In the genomic region with DNA sequence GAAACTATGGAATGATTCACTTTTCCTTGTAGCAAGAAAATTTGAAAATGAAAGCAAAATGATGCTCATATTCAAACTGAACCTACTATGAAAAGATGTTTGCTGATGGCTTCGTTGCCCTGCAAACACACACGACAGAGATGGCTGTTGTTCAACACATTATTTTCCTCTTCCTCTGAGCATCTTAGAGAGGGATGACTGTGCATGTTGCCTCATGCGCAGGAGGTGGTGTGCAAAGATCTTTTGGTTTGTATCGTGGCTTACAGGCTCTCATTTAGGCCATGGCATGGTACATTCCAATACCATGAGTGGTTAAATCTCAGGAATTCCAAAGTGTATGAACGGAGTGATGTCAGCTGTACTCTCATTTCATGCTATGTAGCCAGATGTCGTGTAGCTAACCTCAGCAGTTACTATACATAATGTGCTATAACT, we compare ENCODE assay signal across 8 cellular contexts.
DNase-seq lines count a peak whose midpoint lies in the region; ATAC-seq and TF ChIP-seq lines count a peak whose summit lies in the region.

No MANE protein-coding gene starts in this region.

- ATAC-seq in lung (ENCODE audit: insufficient read depth, low FRiP score): peak; percentile 70

- WGBS in lung, 2 donors: 29 to 32% methylated on average over 6 of the region's 6 CpGs

- H3K27ac ChIP-seq in lung (ENCODE audit: low read depth in 1 of 2, low read length in 1 of 2) (no peak overlapping the region), uterus (peak overlapping the region; percentile 70 to 74)

- no peak for TF ChIP-seq POLR2A in uterus (IDR thresholded peaks at IDR 0.05)

- H3K9me3 Mint-ChIP-seq in glutamatergic neuron (ENCODE audit: unreplicated experiment): no peaks in the 10 kb centered on the region

- no peak for TF ChIP-seq CTCF in lung (IDR thresholded peaks at IDR 0.05; ENCODE audit: control extremely low read depth, extremely low read depth)
- TF ChIP-seq CTCF in uterus (IDR thresholded peaks at IDR 0.05): no peak
- no peak for TF ChIP-seq CTCF in glutamatergic neuron (IDR thresholded peaks at IDR 0.05; ENCODE audit: partially characterized antibody, unreplicated experiment)

- H3K27ac Mint-ChIP-seq in glutamatergic neuron (ENCODE audit: unreplicated experiment): no peak overlapping the region

- no peak overlapping the region for H3K4me3 Mint-ChIP-seq in glutamatergic neuron (ENCODE audit: unreplicated experiment)

- H3K4me1 ChIP-seq in lung (ENCODE audit: control insufficient read depth in 2 of 2, insufficient read depth in 2 of 2, low read length in 2 of 2): peaks cover 8 to 9% of the 10 kb centered on the region in 2 donors
- peaks cover 8 to 20% of the 10 kb centered on the region in 2 donors for H3K4me1 ChIP-seq in uterus

- no peak overlapping the region for H3K4me3 ChIP-seq in lung
- peak overlapping the region in 1 of 2 donors; percentile 6 for H3K4me3 ChIP-seq in uterus

- H3K27me3 ChIP-seq in lung (ENCODE audit: control insufficient read depth, insufficient read depth) (no peaks in the 10 kb centered on the region), uterus (no peaks in the 10 kb centered on the region)

- no peaks in the 10 kb centered on the region for H3K4me1 Mint-ChIP-seq in glutamatergic neuron (ENCODE audit: low read depth, unreplicated experiment)

- no peaks in the 10 kb centered on the region for H3K36me3 Mint-ChIP-seq in glutamatergic neuron (ENCODE audit: unreplicated experiment)

- peak; percentile 20 for DNase-seq in GDM1 (lab: John Stamatoyannopoulos, UW)
- DNase-seq in NCI-H460 (ENCODE audit: extremely low read depth, low read depth): peak; percentile 95
- peak; percentile 100 for DNase-seq in amniotic epithelial cell (ENCODE audit: low read depth)
- peak; percentile 47 for DNase-seq in lung (ENCODE audit: low spot score)
- peak; percentile 54 to 65 for DNase-seq in uterus
- no peak for DNase-seq in globus pallidus (ENCODE audit: low spot score)
- no peak for DNase-seq in glutamatergic neuron
- DNase-seq in mesenteric fat pad (ENCODE audit: low spot score): no peak

- no peaks in the 10 kb centered on the region for H3K36me3 ChIP-seq in lung (ENCODE audit: control insufficient read depth in 2 of 2, insufficient read depth in 2 of 2, low read length in 2 of 2)
- no peaks in the 10 kb centered on the region for H3K36me3 ChIP-seq in uterus

- intact Hi-C loops in uterus (cut with DNase I; ENCODE audit: low total_unique reads): no loop called here

- H3K27me3 Mint-ChIP-seq in glutamatergic neuron (ENCODE audit: unreplicated experiment): no peaks in the 10 kb centered on the region

- H3K9me3 ChIP-seq in lung (ENCODE audit: control insufficient read depth in 2 of 2, insufficient read depth in 1 of 2, low read length in 1 of 2) (no peaks in the 10 kb centered on the region), uterus (no peaks in the 10 kb centered on the region)

Comparison
In these comparisons a context has a peak if more than half of its experiments do, and no peak if none do; other contexts are left out.
1. DNase-seq: peak in GDM1 (single experiment), NCI-H460 (single experiment), amniotic epithelial cell (single experiment), lung (single experiment) and uterus (2 of 2); none in globus pallidus (single experiment), glutamatergic neuron (single experiment) and mesenteric fat pad (single experiment).
2. H3K27ac ChIP-seq: peak in uterus (2 of 2); none in lung (0 of 2).